24 cellular contexts compared by ENCODE assay signal in genomic region chr5:109874108-109874507, GRCh38.
"Had no signal": no experiment of that assay in that cellular context is flagged by ENCODE, and none has a peak within 500 bp of the region (broad histone marks: within the 10 kb centered on the region; RNA-seq: fewer than 3 reads in every experiment).

No MANE protein-coding gene starts in this region.

- H3K9me3 Mint-ChIP-seq: brain; central memory CD8-positive, alpha-beta T cell; T-cell had no signal

- H3K27me3 Mint-ChIP-seq: activated CD8-positive, alpha-beta memory T cell treated with anti-CD3 and anti-CD28 coated beads, Interleukin-2, amount 10 ng/mL, durations not matched to agents 7 days and 5 days; brain; central memory CD8-positive, alpha-beta T cell; T-cell had no signal

- H3K27ac ChIP-seq: KMS-11, SK-N-MC, WERI-Rb-1 had no signal

- H3K4me3 ChIP-seq: SK-N-MC had no signal

- H3K27ac Mint-ChIP-seq: activated CD8-positive, alpha-beta memory T cell treated with anti-CD3 and anti-CD28 coated beads, Interleukin-2, amount 10 ng/mL, durations not matched to agents 7 days and 5 days; brain had no signal

- ATAC-seq: activated CD8-positive, alpha-beta memory T cell treated with anti-CD3 and anti-CD28 coated beads, Interleukin-2, amount 10 ng/mL, durations not matched to agents 7 days and 5 days; Panc1; Right ventricle myocardium inferior had no signal

- H3K4me3 Mint-ChIP-seq: activated CD8-positive, alpha-beta memory T cell treated with anti-CD3 and anti-CD28 coated beads, Interleukin-2, amount 10 ng/mL, durations not matched to agents 7 days and 5 days; brain; central memory CD8-positive, alpha-beta T cell had no signal

- H3K36me3 ChIP-seq: WERI-Rb-1 had no signal

- H3K36me3 Mint-ChIP-seq: brain had no signal

- DNase-seq: activated CD4-positive, alpha-beta T cell treated with anti-CD3 and anti-CD28 coated beads for 4 hours; activated CD8-positive, alpha-beta memory T cell treated with anti-CD3 and anti-CD28 coated beads, Interleukin-2, amount 10 ng/mL, durations not matched to agents 7 days and 5 days; activated naive CD4-positive, alpha-beta T cell treated with Interleukin-2 at 50 U/mL for 16 hours; amygdala; NCI-H1092; NCI-H1417 treated with DMSO at 0.1 percent for 48 hours; NCI-H1694; NCI-H2029; NCI-H2107; NCI-H2171 treated with DMSO at 0.1 percent for 48 hours; NCI-H226; NCI-H510A; NCI-H526 treated with DMSO at 0.1 percent for 48 hours; NCI-H82; OCI-M1; RPMI8226; T-cell; WERI-Rb-1 had no signal
